In the genomic region with DNA sequence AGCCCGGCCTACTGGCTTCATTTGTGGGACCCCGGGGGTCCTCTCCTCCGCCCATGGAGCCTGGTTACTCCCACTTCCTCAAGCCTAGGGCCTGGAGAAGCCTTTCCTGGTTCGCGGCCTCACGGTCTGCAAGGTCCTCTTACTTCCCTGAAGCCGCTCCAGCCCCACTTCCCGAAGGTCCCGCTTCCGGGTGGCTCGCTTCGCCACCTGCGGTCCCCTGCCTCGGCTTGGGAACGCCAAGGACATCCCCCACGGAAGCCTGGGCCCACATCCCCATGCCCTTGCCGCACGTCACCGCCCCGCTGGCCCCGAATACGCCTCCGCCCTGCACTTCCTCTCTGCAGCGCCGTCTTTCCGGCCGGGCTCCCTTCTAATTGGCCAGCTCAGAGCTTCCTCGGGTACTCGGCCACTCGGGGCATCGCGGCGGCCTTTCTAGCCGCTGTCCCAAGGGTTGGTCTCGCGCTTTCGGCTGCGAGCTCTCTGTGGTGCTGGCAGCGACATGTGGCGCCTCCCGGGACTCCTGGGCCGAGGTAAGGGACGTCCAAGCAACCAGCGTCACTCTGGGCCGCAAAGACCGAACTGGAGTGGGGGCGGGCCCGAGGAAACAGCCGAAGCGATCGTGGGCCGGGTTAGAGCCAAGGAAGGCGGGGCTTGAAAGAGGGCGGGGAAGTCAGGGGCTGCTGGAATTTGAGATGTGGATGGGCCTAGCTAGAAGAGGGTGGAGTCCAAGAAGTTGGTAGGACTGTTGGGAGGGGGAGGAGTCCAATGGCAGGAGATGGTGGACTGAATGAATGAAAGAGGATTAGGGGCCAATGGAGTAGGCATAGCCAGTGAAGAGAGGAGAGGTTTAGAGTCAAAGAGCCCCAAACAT, we compare ENCODE assay signal across 8 cellular contexts. TPM values are rescaled to one million over a fixed set of nuclear protein-coding genes. Genes with fewer than 3 reads are reported as not detected.
DNase-seq lines count a peak whose midpoint lies in the region; ATAC-seq and TF ChIP-seq lines count a peak whose summit lies in the region.

A gene with protein sequence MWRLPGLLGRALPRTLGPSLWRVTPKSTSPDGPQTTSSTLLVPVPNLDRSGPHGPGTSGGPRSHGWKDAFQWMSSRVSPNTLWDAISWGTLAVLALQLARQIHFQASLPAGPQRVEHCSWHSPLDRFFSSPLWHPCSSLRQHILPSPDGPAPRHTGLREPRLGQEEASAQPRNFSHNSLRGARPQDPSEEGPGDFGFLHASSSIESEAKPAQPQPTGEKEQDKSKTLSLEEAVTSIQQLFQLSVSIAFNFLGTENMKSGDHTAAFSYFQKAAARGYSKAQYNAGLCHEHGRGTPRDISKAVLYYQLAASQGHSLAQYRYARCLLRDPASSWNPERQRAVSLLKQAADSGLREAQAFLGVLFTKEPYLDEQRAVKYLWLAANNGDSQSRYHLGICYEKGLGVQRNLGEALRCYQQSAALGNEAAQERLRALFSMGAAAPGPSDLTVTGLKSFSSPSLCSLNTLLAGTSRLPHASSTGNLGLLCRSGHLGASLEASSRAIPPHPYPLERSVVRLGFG (plus strand): TSS at position 429 of the 871 bp plus-strand sequence. CDS start 71 bp downstream, at position 500.

- H3K9me3 Mint-ChIP-seq in activated naive CD8-positive, alpha-beta T cell treated with anti-CD3 and anti-CD28 coated beads, Interleukin-2, amount 50 U/mL, for 24 hours: no peaks in the 10 kb centered on the region

- H3K4me1 ChIP-seq in parathyroid adenoma: peaks cover 7% of the 10 kb centered on the region
- H3K4me1 ChIP-seq in tibial nerve: peaks cover 0 to 47% (median 8%) of the 10 kb centered on the region in 4 donors

- H3K9ac ChIP-seq in parathyroid adenoma: peak within 1 kb of the TSS; percentile 84

- peak within 1 kb of the TSS; percentile 88 for H3K27ac Mint-ChIP-seq in activated naive CD8-positive, alpha-beta T cell treated with anti-CD3 and anti-CD28 coated beads, Interleukin-2, amount 50 U/mL, for 24 hours

- peak within 1 kb of the TSS; percentile 86 for H3K4me2 ChIP-seq in parathyroid adenoma (ENCODE audit: low read length)

- peaks cover 32% of the 10 kb centered on the region for H3K36me3 Mint-ChIP-seq in activated naive CD8-positive, alpha-beta T cell treated with anti-CD3 and anti-CD28 coated beads, Interleukin-2, amount 50 U/mL, for 24 hours (ENCODE audit: low read depth)

- H3K4me3 Mint-ChIP-seq in activated naive CD8-positive, alpha-beta T cell treated with anti-CD3 and anti-CD28 coated beads, Interleukin-2, amount 50 U/mL, for 24 hours: peak within 1 kb of the TSS; percentile 93

- TF ChIP-seq POLR2A in GM10847 (IDR thresholded peaks at IDR 0.05; ENCODE audit: extremely low read depth, insufficient read length): peak; percentile 84
- TF ChIP-seq POLR2A in tibial nerve (IDR thresholded peaks at IDR 0.05): peak; percentile 91 to 92

- peaks cover 20% of the 10 kb centered on the region for H3K4me1 Mint-ChIP-seq in activated naive CD8-positive, alpha-beta T cell treated with anti-CD3 and anti-CD28 coated beads, Interleukin-2, amount 50 U/mL, for 24 hours

- WGBS in tibial nerve, 2 donors: 0 to 1% methylated on average over 33 to 45 of the region's 54 CpGs

- H3K4me3 ChIP-seq in parathyroid adenoma (ENCODE audit: low read depth, low read length) (peak within 1 kb of the TSS; percentile 93), tibial nerve (peak within 1 kb of the TSS; percentile 67 to 78 (median 76))

- H3K27me3 Mint-ChIP-seq in activated naive CD8-positive, alpha-beta T cell treated with anti-CD3 and anti-CD28 coated beads, Interleukin-2, amount 50 U/mL, for 24 hours: no peaks in the 10 kb centered on the region

- peak; percentile 97 for ATAC-seq in HG02623 (IDR thresholded peaks at IDR 0.05; ENCODE audit: unreplicated experiment)
- ATAC-seq in activated naive CD8-positive, alpha-beta T cell treated with anti-CD3 and anti-CD28 coated beads, Interleukin-2, amount 50 U/mL, for 24 hours: peak; percentile 97
- ATAC-seq in Right ventricle myocardium superior (ENCODE audit: poor library complexity): peak; percentile 99

- no peaks in the 10 kb centered on the region for H3K27me3 ChIP-seq in parathyroid adenoma (ENCODE audit: control insufficient read depth, insufficient read depth, low read length)
- H3K27me3 ChIP-seq in tibial nerve: no peaks in the 10 kb centered on the region

- H3K27ac ChIP-seq in parathyroid adenoma: peak within 1 kb of the TSS; percentile 98
- peak within 1 kb of the TSS; percentile 95 to 98 (median 97) for H3K27ac ChIP-seq in tibial nerve

- no peaks in the 10 kb centered on the region for H3K36me3 ChIP-seq in parathyroid adenoma (ENCODE audit: control insufficient read depth, insufficient read depth, low read length)
- peaks cover 0 to 38% (median 13%) of the 10 kb centered on the region in 3 donors for H3K36me3 ChIP-seq in tibial nerve

- intact Hi-C loops in Right ventricle myocardium superior (cut with DNase I): loop anchor here (5.0 kb wide), 1 partner anchor 34 kb away; the partner anchor contains the start of gene PCDH12

- H3K9me3 ChIP-seq in parathyroid adenoma (ENCODE audit: control insufficient read depth, low read length) (no peaks in the 10 kb centered on the region), tibial nerve (no peaks in the 10 kb centered on the region)

- peak; percentile 82 to 96 for TF ChIP-seq EP300 in tibial nerve (IDR thresholded peaks at IDR 0.05)

- TF ChIP-seq CTCF in parathyroid adenoma (IDR thresholded peaks at IDR 0.05): no peak
- TF ChIP-seq CTCF in tibial nerve (IDR thresholded peaks at IDR 0.05): peak in 2 of 5 experiments; percentile 26 to 39

- peaks cover 16% of the 10 kb centered on the region for H3K79me2 ChIP-seq in parathyroid adenoma

- DNase-seq in NCI-H1105 (lab: John Stamatoyannopoulos, UW) (peak; percentile 63), SW480 (ENCODE audit: low spot score) (peak; percentile 96), Right ventricle myocardium superior (peak; percentile 98), tibial nerve (ENCODE audit: low spot score in 2 of 2) (peak; percentile 89 to 91)
- peak; percentile 92 for DNase-seq in activated naive CD8-positive, alpha-beta T cell treated with anti-CD3 and anti-CD28 coated beads, Interleukin-2, amount 50 U/mL, for 24 hours

- peak within 1 kb of the TSS; percentile 97 for H2AFZ ChIP-seq in parathyroid adenoma

RNA-seq across cellular contexts. Expression of the gene that starts here (rescaled TPM):
- total RNA-seq in Right ventricle myocardium superior (99.4 TPM), tibial nerve (10 to 100 TPM; 59.6 to 80.4 (median 75.7) TPM)

Comparison
In these comparisons a context has a peak if more than half of its experiments do, and no peak if none do; other contexts are left out.
1. Peak in every context shown above with its lines: DNase-seq, ATAC-seq, H3K4me3 ChIP-seq and H3K27ac ChIP-seq.